2 cellular contexts compared by ENCODE assay signal in the genomic region with DNA sequence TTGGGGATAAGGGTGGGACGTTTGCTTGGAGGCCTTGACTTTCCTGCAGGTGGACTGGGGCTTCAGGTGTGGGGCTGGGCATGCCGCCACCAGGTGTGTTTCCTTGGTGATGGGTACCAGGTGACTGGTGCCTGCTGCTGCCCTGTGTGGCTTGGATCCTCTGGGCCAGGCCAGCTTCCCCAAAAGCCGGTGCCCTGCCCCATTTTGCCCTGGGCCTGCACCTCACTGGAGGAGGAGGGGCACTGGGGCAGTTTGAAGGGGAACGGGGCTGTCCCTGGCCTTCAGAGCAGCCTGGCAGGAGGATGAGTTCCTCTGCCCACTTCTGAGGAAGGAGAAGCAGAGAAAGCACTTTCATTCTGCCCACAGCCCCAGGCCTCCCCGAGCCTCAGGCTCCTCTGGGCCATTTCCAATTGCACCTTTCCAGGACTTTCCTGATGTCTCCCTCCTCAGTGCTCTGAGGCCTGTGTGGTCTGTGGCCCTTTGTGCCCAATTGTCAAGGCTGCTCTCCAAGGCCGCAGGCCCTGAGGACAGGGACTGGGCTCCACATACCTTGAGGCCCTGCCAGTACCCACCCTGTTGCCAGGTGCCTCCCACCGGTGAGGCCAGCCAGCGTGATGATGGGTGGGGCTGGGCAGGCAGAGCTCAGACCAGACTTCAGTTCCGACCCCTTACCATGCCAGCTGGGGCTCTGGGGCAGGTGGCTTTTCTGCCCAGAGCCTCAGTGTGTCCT.
TF ChIP-seq lines count a peak whose summit lies in the region.

No MANE protein-coding gene starts in this region.

TF ChIP-seq in H1, 55 proteins besides CTCF, POLR2A, EP300 and RAD21:
- TF ChIP-seq, protein P1, sequence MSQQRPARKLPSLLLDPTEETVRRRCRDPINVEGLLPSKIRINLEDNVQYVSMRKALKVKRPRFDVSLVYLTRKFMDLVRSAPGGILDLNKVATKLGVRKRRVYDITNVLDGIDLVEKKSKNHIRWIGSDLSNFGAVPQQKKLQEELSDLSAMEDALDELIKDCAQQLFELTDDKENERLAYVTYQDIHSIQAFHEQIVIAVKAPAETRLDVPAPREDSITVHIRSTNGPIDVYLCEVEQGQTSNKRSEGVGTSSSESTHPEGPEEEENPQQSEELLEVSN (IDR thresholded peaks at IDR 0.05) = no peak
- TF ChIP-seq TCF12 (IDR thresholded peaks at IDR 0.05; ENCODE audit: low read depth, low read length) (no peak), CREB1 (IDR thresholded peaks at IDR 0.05) (no peak), TAF7 (optimal IDR thresholded peaks at IDR 0.05; ENCODE audit: borderline replicate concordance, low read depth, low read length) (no peak), TBP (IDR thresholded peaks at IDR 0.05; ENCODE audit: low read depth, low read length) (no peak), RNF2 (IDR thresholded peaks at IDR 0.05; ENCODE audit: borderline replicate concordance, low read depth, low read length, missing control alignments, poor library complexity, severe bottlenecking) (no peak), RFX5 (IDR thresholded peaks at IDR 0.05; ENCODE audit: borderline replicate concordance, low read depth, low read length) (no peak), MAFK (IDR thresholded peaks at IDR 0.05; ENCODE audit: low read depth, low read length) (no peak), SAP30 (IDR thresholded peaks at IDR 0.05; ENCODE audit: insufficient read depth, insufficient replicate concordance, low read length) (no peak), KDM4A (IDR thresholded peaks at IDR 0.05; ENCODE audit: low read depth, low read length, severe bottlenecking) (no peak), POU5F1 (IDR thresholded peaks at IDR 0.05; ENCODE audit: low read depth, low read length) (no peak), KDM5A (IDR thresholded peaks at IDR 0.05; ENCODE audit: low read length) (no peak), CHD1 (IDR thresholded peaks at IDR 0.05; ENCODE audit: low read depth, low read length) (no peak)
- TF ChIP-seq, protein P2, sequence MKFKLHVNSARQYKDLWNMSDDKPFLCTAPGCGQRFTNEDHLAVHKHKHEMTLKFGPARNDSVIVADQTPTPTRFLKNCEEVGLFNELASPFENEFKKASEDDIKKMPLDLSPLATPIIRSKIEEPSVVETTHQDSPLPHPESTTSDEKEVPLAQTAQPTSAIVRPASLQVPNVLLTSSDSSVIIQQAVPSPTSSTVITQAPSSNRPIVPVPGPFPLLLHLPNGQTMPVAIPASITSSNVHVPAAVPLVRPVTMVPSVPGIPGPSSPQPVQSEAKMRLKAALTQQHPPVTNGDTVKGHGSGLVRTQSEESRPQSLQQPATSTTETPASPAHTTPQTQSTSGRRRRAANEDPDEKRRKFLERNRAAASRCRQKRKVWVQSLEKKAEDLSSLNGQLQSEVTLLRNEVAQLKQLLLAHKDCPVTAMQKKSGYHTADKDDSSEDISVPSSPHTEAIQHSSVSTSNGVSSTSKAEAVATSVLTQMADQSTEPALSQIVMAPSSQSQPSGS (IDR thresholded peaks at IDR 0.05; ENCODE audit: low read length) = no peak

TF ChIP-seq in WTC11, 78 proteins besides CTCF, POLR2A, EP300 and RAD21:
- TF ChIP-seq ZNF416 (CRISPR knock-in tag; IDR thresholded peaks at IDR 0.05) = no peak
- TF ChIP-seq, protein P3, sequence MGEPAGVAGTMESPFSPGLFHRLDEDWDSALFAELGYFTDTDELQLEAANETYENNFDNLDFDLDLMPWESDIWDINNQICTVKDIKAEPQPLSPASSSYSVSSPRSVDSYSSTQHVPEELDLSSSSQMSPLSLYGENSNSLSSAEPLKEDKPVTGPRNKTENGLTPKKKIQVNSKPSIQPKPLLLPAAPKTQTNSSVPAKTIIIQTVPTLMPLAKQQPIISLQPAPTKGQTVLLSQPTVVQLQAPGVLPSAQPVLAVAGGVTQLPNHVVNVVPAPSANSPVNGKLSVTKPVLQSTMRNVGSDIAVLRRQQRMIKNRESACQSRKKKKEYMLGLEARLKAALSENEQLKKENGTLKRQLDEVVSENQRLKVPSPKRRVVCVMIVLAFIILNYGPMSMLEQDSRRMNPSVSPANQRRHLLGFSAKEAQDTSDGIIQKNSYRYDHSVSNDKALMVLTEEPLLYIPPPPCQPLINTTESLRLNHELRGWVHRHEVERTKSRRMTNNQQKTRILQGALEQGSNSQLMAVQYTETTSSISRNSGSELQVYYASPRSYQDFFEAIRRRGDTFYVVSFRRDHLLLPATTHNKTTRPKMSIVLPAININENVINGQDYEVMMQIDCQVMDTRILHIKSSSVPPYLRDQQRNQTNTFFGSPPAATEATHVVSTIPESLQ (CRISPR knock-in tag; IDR thresholded peaks at IDR 0.05) = no peak
- TF ChIP-seq, protein P4, sequence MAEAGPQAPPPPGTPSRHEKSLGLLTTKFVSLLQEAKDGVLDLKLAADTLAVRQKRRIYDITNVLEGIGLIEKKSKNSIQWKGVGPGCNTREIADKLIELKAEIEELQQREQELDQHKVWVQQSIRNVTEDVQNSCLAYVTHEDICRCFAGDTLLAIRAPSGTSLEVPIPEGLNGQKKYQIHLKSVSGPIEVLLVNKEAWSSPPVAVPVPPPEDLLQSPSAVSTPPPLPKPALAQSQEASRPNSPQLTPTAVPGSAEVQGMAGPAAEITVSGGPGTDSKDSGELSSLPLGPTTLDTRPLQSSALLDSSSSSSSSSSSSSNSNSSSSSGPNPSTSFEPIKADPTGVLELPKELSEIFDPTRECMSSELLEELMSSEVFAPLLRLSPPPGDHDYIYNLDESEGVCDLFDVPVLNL (CRISPR knock-in tag; IDR thresholded peaks at IDR 0.05; ENCODE audit: borderline replicate concordance, low read depth) = no peak
- TF ChIP-seq NR1H2 (CRISPR knock-in tag; IDR thresholded peaks at IDR 0.05) = no peak
- TF ChIP-seq EMX1 (CRISPR knock-in tag; IDR thresholded peaks at IDR 0.05) = no peak
- TF ChIP-seq, protein P5, sequence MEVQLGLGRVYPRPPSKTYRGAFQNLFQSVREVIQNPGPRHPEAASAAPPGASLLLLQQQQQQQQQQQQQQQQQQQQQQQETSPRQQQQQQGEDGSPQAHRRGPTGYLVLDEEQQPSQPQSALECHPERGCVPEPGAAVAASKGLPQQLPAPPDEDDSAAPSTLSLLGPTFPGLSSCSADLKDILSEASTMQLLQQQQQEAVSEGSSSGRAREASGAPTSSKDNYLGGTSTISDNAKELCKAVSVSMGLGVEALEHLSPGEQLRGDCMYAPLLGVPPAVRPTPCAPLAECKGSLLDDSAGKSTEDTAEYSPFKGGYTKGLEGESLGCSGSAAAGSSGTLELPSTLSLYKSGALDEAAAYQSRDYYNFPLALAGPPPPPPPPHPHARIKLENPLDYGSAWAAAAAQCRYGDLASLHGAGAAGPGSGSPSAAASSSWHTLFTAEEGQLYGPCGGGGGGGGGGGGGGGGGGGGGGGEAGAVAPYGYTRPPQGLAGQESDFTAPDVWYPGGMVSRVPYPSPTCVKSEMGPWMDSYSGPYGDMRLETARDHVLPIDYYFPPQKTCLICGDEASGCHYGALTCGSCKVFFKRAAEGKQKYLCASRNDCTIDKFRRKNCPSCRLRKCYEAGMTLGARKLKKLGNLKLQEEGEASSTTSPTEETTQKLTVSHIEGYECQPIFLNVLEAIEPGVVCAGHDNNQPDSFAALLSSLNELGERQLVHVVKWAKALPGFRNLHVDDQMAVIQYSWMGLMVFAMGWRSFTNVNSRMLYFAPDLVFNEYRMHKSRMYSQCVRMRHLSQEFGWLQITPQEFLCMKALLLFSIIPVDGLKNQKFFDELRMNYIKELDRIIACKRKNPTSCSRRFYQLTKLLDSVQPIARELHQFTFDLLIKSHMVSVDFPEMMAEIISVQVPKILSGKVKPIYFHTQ (CRISPR knock-in tag; IDR thresholded peaks at IDR 0.05) = no peak
